Comparison of ENCODE assay signal across 8 cellular contexts in genomic region chr7:45769626-45770025, GRCh38.
DNase-seq lines count a peak whose midpoint lies in the region; ATAC-seq and TF ChIP-seq lines count a peak whose summit lies in the region.
"Not testable (repeated sequence)": the region's sequence is repeated elsewhere in the genome, so short reads cannot be mapped to it uniquely, and the experiment has no call there.

No MANE protein-coding gene starts in this region.

- H3K79me2 ChIP-seq in OCI-LY3 (ENCODE audit: low read length), result peaks cover 22% of the 10 kb centered on the region

- TF ChIP-seq CTCF in GM12865 (IDR thresholded peaks at IDR 0.05; ENCODE audit: insufficient read depth, low read depth, low read length, missing control alignments); OCI-LY3 (IDR thresholded peaks at IDR 0.05; ENCODE audit: low read depth, low read length); cardiac muscle cell (IDR thresholded peaks at IDR 0.05; ENCODE audit: low read depth, low read length); mucosa of descending colon (IDR thresholded peaks at IDR 0.05); vagina (IDR thresholded peaks at IDR 0.05): not testable (repeated sequence)

- peak overlapping the region; percentile 82 for H3K9ac ChIP-seq in OCI-LY3 (ENCODE audit: low read length)

- H3K36me3 ChIP-seq in OCI-LY3 (replicated peaks; ENCODE audit: low read depth, low read length); cardiac muscle cell; mucosa of descending colon (ENCODE audit: low read depth); vagina: not testable (repeated sequence)

- not testable (repeated sequence) for H3K27me3 ChIP-seq in OCI-LY3 (ENCODE audit: low read depth, low read length); cardiac muscle cell; vagina

- intact Hi-C loops in mucosa of descending colon (cut with DNase I, micrococcal nuclease); vagina (cut with DNase I): not testable (repeated sequence)

- not testable (repeated sequence) for H2AFZ ChIP-seq in OCI-LY3 (ENCODE audit: low read depth, low read length)

- peaks cover 12% of the 10 kb centered on the region for H3K36me3 Mint-ChIP-seq in central memory CD8-positive, alpha-beta T cell (ENCODE audit: insufficient read depth)

- H3K27ac ChIP-seq in OCI-LY3 (ENCODE audit: low read length), result not testable (repeated sequence)
- peak overlapping the region; percentile 79 for H3K27ac ChIP-seq in cardiac muscle cell
- H3K27ac ChIP-seq in vagina, result peak overlapping the region; percentile 92

- peak overlapping the region; percentile 85 for H3K4me3 ChIP-seq in GM12865 (ENCODE audit: low read depth, low read length)
- peak overlapping the region; percentile 80 for H3K4me3 ChIP-seq in OCI-LY3 (ENCODE audit: low read length)
- peak overlapping the region; percentile 75 for H3K4me3 ChIP-seq in cardiac muscle cell
- not testable (repeated sequence) for H3K4me3 ChIP-seq in mucosa of descending colon
- peak overlapping the region; percentile 75 for H3K4me3 ChIP-seq in skeletal muscle cell (ENCODE audit: low read depth, low read length)
- peak overlapping the region; percentile 55 to 76 for H3K4me3 ChIP-seq in vagina

- H3K4me1 Mint-ChIP-seq in central memory CD8-positive, alpha-beta T cell, result not testable (repeated sequence)

- ATAC-seq in central memory CD8-positive, alpha-beta T cell (replicated peaks; ENCODE audit: extremely low read depth, poor library complexity, severe bottlenecking); mucosa of descending colon: not testable (repeated sequence)

- peak overlapping the region; percentile 82 for H3K4me2 ChIP-seq in OCI-LY3 (ENCODE audit: low read length)

- TF ChIP-seq POLR2A in vagina (IDR thresholded peaks at IDR 0.05), result not testable (repeated sequence)

- H3K27ac Mint-ChIP-seq in central memory CD8-positive, alpha-beta T cell (ENCODE audit: low read depth), result peak overlapping the region; percentile 97

- DNase-seq in GM12865 (ENCODE audit: low read depth); central memory CD8-positive, alpha-beta T cell (ENCODE audit: low spot score in 2 of 2); cardiac muscle cell (ENCODE audit: low read depth in 1 of 2, low spot score in 1 of 2); skeletal muscle cell (ENCODE audit: low read depth); vagina (ENCODE audit: extremely low spot score in 2 of 2): not testable (repeated sequence)
- DNase-seq in activated CD8-positive, alpha-beta memory T cell treated with anti-CD3 and anti-CD28 coated beads, Interleukin-2, amount 50 U/mL, for 48 hours, result peak; percentile 54
- DNase-seq in mucosa of descending colon, result peak in 2 of 3 donors; percentile 18 to 35

- H3K4me1 ChIP-seq in OCI-LY3 (ENCODE audit: low read length); cardiac muscle cell (ENCODE audit: low read depth); mucosa of descending colon (ENCODE audit: low read depth): not testable (repeated sequence)
- peaks cover 20% of the 10 kb centered on the region for H3K4me1 ChIP-seq in vagina

- not testable (repeated sequence) for H4K20me1 ChIP-seq in OCI-LY3 (ENCODE audit: insufficient read depth, low read length)

- H3K27me3 Mint-ChIP-seq in central memory CD8-positive, alpha-beta T cell, result not testable (repeated sequence)

- peak overlapping the region; percentile 91 for H3K4me3 Mint-ChIP-seq in central memory CD8-positive, alpha-beta T cell

- not testable (repeated sequence) for H3K9me3 ChIP-seq in OCI-LY3 (ENCODE audit: insufficient read depth, low read length); cardiac muscle cell (ENCODE audit: low read depth); mucosa of descending colon; vagina

- not testable (repeated sequence) for H3K9me3 Mint-ChIP-seq in central memory CD8-positive, alpha-beta T cell
